Comparison of ENCODE assay signal across 28 cellular contexts in the genomic region with DNA sequence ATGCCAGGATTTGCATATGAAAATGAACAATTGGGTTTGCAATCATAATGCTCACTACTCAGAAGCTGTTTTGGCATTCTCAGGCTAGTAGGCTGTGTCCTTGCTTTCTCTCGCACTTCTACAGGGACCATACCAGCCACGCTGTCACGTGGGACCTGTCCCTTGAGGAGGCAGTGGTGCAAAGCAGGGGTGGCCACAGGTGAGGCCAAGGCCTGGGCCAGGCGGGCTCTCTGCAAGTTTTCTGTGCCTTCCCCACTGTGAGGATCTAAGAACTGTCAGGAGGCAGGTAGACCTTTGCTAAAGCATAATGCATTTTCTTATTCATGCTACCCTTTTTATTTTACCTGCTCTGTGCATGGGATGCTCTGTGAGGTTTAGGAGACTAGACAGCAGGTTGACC.
DNase-seq lines count a peak whose midpoint lies in the region; ATAC-seq and TF ChIP-seq lines count a peak whose summit lies in the region.
"Had no signal": no experiment of that assay in that cellular context is flagged by ENCODE, and none has a peak within 500 bp of the region (broad histone marks: within the 10 kb centered on the region; RNA-seq: fewer than 3 reads in every experiment).

No MANE protein-coding gene starts in this region.

- H3K9me3 ChIP-seq in heart left ventricle (no peaks in the 10 kb centered on the region), endodermal cell (ENCODE audit: control insufficient read depth, low read length) (no peaks in the 10 kb centered on the region), aorta (ENCODE audit: control insufficient read depth, low read length) (no peaks in the 10 kb centered on the region)
- H3K9me3 ChIP-seq: gastrocnemius medialis, psoas muscle had no signal

- H3K27me3 ChIP-seq in heart left ventricle (no peaks in the 10 kb centered on the region), endodermal cell (ENCODE audit: control insufficient read depth, insufficient read depth, low read length, poor library complexity, severe bottlenecking) (no peaks in the 10 kb centered on the region), aorta (ENCODE audit: control insufficient read depth in 1 of 2, insufficient read depth in 2 of 2, low read length in 1 of 2) (no peaks in the 10 kb centered on the region)
- H3K27me3 ChIP-seq: gastrocnemius medialis had no signal

- H3K9ac ChIP-seq in endodermal cell (ENCODE audit: extremely low read depth, low read length, poor library complexity, severe bottlenecking): no peak overlapping the region

- H3K27me3 Mint-ChIP-seq in endodermal cell (ENCODE audit: insufficient read depth): no peaks in the 10 kb centered on the region

- no peak overlapping the region for H3K27ac Mint-ChIP-seq in endodermal cell
- H3K27ac Mint-ChIP-seq: activated T-helper 17 cell treated with anti-CD3 and anti-CD28 coated beads, Interleukin-2, amount 50 U/mL, for 72 hours; CD4-positive, alpha-beta memory T cell; T-helper 1 cell treated with Interleukin-12 subunit alpha and Interleukin-12 subunit beta and Interleukin-4 antibody, amounts not matched to agents 30 μg/mL and 1 μg/mL, for 36 hours had no signal

- TF ChIP-seq CTCF in heart left ventricle (IDR thresholded peaks at IDR 0.05) (no peak), endodermal cell (conservative IDR thresholded peaks at IDR 0.05) (no peak)

- no peak overlapping the region for H3K4me3 Mint-ChIP-seq in endodermal cell
- H3K4me3 Mint-ChIP-seq: activated T-helper 17 cell treated with anti-CD3 and anti-CD28 coated beads, Interleukin-2, amount 50 U/mL, for 72 hours; CD4-positive, alpha-beta memory T cell; mesothelial cell of epicardium; naive thymus-derived CD8-positive, alpha-beta T cell; T-helper 1 cell treated with Interleukin-12 subunit alpha and Interleukin-12 subunit beta and Interleukin-4 antibody, amounts not matched to agents 30 μg/mL and 1 μg/mL, for 36 hours had no signal

- ATAC-seq in heart left ventricle: no peak
- no peak for ATAC-seq in Right ventricle myocardium inferior
- peak; percentile 30 for ATAC-seq in sciatic nerve
- ATAC-seq in aorta (ENCODE audit: low FRiP score): peak; percentile 43
- no peak for ATAC-seq in HG02798 (IDR thresholded peaks at IDR 0.05; ENCODE audit: poor library complexity, unreplicated experiment)
- ATAC-seq: gastrocnemius medialis; naive thymus-derived CD8-positive, alpha-beta T cell had no signal

- no peaks in the 10 kb centered on the region for H3K9me3 Mint-ChIP-seq in endodermal cell
- H3K9me3 Mint-ChIP-seq: activated T-helper 17 cell treated with anti-CD3 and anti-CD28 coated beads, Interleukin-2, amount 50 U/mL, for 72 hours; CD4-positive, alpha-beta memory T cell; mesothelial cell of epicardium; naive thymus-derived CD8-positive, alpha-beta T cell; T-helper 1 cell treated with Interleukin-12 subunit alpha and Interleukin-12 subunit beta and Interleukin-4 antibody, amounts not matched to agents 30 μg/mL and 1 μg/mL, for 36 hours had no signal

- H3K27ac ChIP-seq in heart left ventricle: peak overlapping the region in 9 of 12 donors; percentile 14 to 78 (median 64)
- H3K27ac ChIP-seq in endodermal cell (ENCODE audit: low read depth, low read length): no peak overlapping the region
- peak overlapping the region; percentile 29 to 85 for H3K27ac ChIP-seq in aorta (ENCODE audit: low read depth in 1 of 2, low read length in 2 of 2)
- H3K27ac ChIP-seq: gastrocnemius medialis, psoas muscle, SK-N-MC, skin epidermis had no signal

- no peaks in the 10 kb centered on the region for H3K36me3 ChIP-seq in heart left ventricle
- no peaks in the 10 kb centered on the region for H3K36me3 ChIP-seq in endodermal cell (ENCODE audit: control insufficient read depth, insufficient read depth, low read length)
- H3K36me3 ChIP-seq in aorta (ENCODE audit: control insufficient read depth in 1 of 2, insufficient read depth in 2 of 2, low read length in 1 of 2): no peaks in the 10 kb centered on the region
- H3K36me3 ChIP-seq: gastrocnemius medialis had no signal

- 77 to 93% (median 86%) methylated on average over 4 of the region's 4 CpGs for WGBS in heart left ventricle, 4 donors
- WGBS in endodermal cell (ENCODE audit: insufficient coverage in 1 of 2, insufficient read length in 1 of 2), 2 experiments: 74 to 77% methylated on average over 4 of the region's 4 CpGs
- 69 to 88% methylated on average over 4 of the region's 4 CpGs for WGBS in aorta, 2 donors

- no peak overlapping the region for H3K4me3 ChIP-seq in heart left ventricle
- H3K4me3 ChIP-seq in endodermal cell (ENCODE audit: low read length): no peak overlapping the region
- H3K4me3 ChIP-seq in aorta (ENCODE audit: low read length in 2 of 2): no peak overlapping the region
- H3K4me3 ChIP-seq: gastrocnemius medialis, psoas muscle, SK-N-MC, skin epidermis had no signal

- DNase-seq in heart left ventricle (no peak), Right ventricle myocardium inferior (ENCODE audit: missing footprints) (no peak), endodermal cell (peak; percentile 27), sciatic nerve (ENCODE audit: low spot score) (no peak), aorta (no peak), NCI-H510A (lab: John Stamatoyannopoulos, UW) (no peak), Ammon's horn (ENCODE audit: low spot score) (no peak)
- DNase-seq: 8988T; activated CD4-positive, alpha-beta T cell treated with anti-CD3 and anti-CD28 coated beads, Interleukin-2, amount 50 U/mL, for 48 hours; activated CD8-positive, alpha-beta memory T cell treated with anti-CD3 and anti-CD28 coated beads, Interleukin-2, amount 50 U/mL, for 48 hours; activated naive CD4-positive, alpha-beta T cell treated with anti-CD3 and anti-CD28 coated beads, Interleukin-2, amount 50 U/mL, for 16 hours; caudate nucleus; CD4-positive, alpha-beta memory T cell; dermis blood vessel endothelial cell; DMS 273 treated with DMSO at 0.1 percent for 48 hours; gastrocnemius medialis; naive thymus-derived CD8-positive, alpha-beta T cell; NCI-H1105; NCI-H2029; NCI-H748 treated with DMSO at 0.1 percent for 48 hours; occipital lobe; psoas muscle had no signal

- no peak for TF ChIP-seq POLR2A in heart left ventricle (IDR thresholded peaks at IDR 0.05)

- H3K4me1 Mint-ChIP-seq in endodermal cell: peaks cover 10% of the 10 kb centered on the region
- H3K4me1 Mint-ChIP-seq: activated T-helper 17 cell treated with anti-CD3 and anti-CD28 coated beads, Interleukin-2, amount 50 U/mL, for 72 hours; CD4-positive, alpha-beta memory T cell had no signal

- peaks cover 0 to 28% (median 14%) of the 10 kb centered on the region in 12 donors for H3K4me1 ChIP-seq in heart left ventricle
- H3K4me1 ChIP-seq in endodermal cell (ENCODE audit: control insufficient read depth, insufficient read depth, low read length): no peaks in the 10 kb centered on the region
- H3K4me1 ChIP-seq in aorta (ENCODE audit: control insufficient read depth in 1 of 2, insufficient read depth in 2 of 2, low read length in 2 of 2): peaks cover 0 to 7% of the 10 kb centered on the region in 2 donors
- H3K4me1 ChIP-seq: psoas muscle had no signal

- intact Hi-C loops in heart left ventricle (cut with DNase I): loop anchor here in 3 of 10 donors (10.0 kb wide), 1 partner anchor 229 kb away; no protein-coding TSS in a partner anchor
- intact Hi-C loops in Right ventricle myocardium inferior (cut with DNase I): loop anchor here (10.0 kb wide), 1 partner anchor 229 kb away; no protein-coding TSS in a partner anchor
- intact Hi-C loops in sciatic nerve (cut with DNase I): no loop called here
- intact Hi-C loops in aorta (cut with DNase I): loop anchor here in 1 of 2 donors (5.0 kb wide), 1 partner anchor 42 kb away; no protein-coding TSS in a partner anchor

- no peaks in the 10 kb centered on the region for H3K36me3 Mint-ChIP-seq in endodermal cell (ENCODE audit: low read depth)
- H3K36me3 Mint-ChIP-seq: CD4-positive, alpha-beta memory T cell; mesothelial cell of epicardium; naive thymus-derived CD8-positive, alpha-beta T cell had no signal

Comparison
In these comparisons a context has a peak if more than half of its experiments do, and no peak if none do; other contexts are left out.
1. ATAC-seq: peak in sciatic nerve (single experiment) and aorta (single experiment); none in heart left ventricle (0 of 4), Right ventricle myocardium inferior (single experiment) and HG02798 (single experiment).